ENCODE assay signal across 1 cellular context in the genomic region with DNA sequence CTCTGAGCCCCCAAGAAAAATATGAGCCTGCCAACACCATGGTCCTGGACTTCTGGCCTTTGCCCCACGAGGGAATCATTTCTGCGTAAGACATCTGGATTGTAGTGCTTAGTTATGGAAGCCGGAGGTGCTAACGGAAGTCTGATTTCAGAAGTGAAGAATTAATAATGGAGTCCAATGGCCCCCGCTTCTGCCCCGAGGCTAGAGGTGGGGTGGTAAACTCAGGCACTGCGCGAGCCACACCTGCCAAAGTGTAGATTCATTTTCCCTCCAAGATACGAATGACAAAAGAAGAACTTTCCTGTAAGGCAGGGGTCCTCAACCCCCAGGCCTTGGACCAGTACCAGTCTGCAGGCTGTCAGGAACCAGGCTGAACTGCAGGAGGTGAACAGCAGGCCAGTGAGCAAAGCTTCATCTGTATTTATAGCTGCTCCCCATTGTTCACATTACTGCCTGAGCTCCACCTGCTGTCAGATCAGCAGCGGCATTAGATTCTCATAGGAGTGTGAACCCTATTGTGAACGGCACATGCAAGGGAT.
TF ChIP-seq lines count a peak whose summit lies in the region.

No MANE protein-coding gene starts in this region.

TF ChIP-seq in HepG2, 621 proteins besides CTCF, POLR2A, EP300 and RAD21:
- TF ChIP-seq STAG1 (CRISPR knock-in tag; IDR thresholded peaks at IDR 0.05) (0 out of 2 replicates have a peak, but pooled peaks have one; percentile 10), CAMTA2 (CRISPR knock-in tag; IDR thresholded peaks at IDR 0.05; ENCODE audit: borderline replicate concordance) (no peak)
